In the genomic region with DNA sequence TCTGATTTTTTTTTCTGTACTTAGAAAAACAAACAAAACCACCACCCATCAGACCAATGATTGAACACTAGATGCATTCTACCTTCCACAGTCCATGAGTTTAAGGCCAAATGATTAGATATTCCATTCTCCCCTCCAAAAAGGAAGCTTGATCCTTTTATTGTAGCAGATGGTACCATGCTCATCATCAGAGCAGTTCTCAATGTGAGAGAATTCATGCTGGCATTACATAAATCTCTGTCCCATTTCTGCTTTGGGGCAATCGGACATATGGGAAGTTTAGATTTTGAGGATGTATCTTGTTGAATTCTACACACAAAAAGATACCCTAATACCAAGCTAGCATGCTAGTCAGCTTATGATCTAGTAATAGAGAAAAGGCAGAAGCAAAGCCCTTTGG, we compare ENCODE assay signal across 20 cellular contexts.
DNase-seq lines count a peak whose midpoint lies in the region; ATAC-seq and TF ChIP-seq lines count a peak whose summit lies in the region.
"Had no signal": no experiment of that assay in that cellular context is flagged by ENCODE, and none has a peak within 500 bp of the region (broad histone marks: within the 10 kb centered on the region; RNA-seq: fewer than 3 reads in every experiment).

No MANE protein-coding gene starts in this region.

- in situ Hi-C loops in G401 (cut with HindIII; ENCODE audit: low sequenced_read_pairs): no loop called here

- H3K9me3 ChIP-seq in right lobe of liver: no peaks in the 10 kb centered on the region
- H3K9me3 ChIP-seq: BE2C, BLaER1 had no signal

- ATAC-seq in right lobe of liver: no peak

- no peaks in the 10 kb centered on the region for H3K4me1 ChIP-seq in right lobe of liver
- H3K4me1 ChIP-seq: BE2C had no signal

- no peak overlapping the region for H3K27ac ChIP-seq in right lobe of liver
- H3K27ac ChIP-seq: BLaER1 had no signal

- no peak for TF ChIP-seq POLR2A in right lobe of liver (IDR thresholded peaks at IDR 0.05)

- TF ChIP-seq CTCF in right lobe of liver (IDR thresholded peaks at IDR 0.05): no peak

- intact Hi-C loops in right lobe of liver (cut with DNase I): no loop called here

- 82% methylated on average over 1 of the region's 1 CpG for WGBS in right lobe of liver (ENCODE audit: insufficient coverage, low coverage, low lambda C conversion rate, missing lambda C conversion rate)

- no peaks in the 10 kb centered on the region for H3K36me3 ChIP-seq in right lobe of liver
- H3K36me3 ChIP-seq: BE2C, BLaER1 had no signal

- H3K27me3 ChIP-seq in right lobe of liver: no peaks in the 10 kb centered on the region
- H3K27me3 ChIP-seq: BE2C, BLaER1 had no signal

- DNase-seq in G401 (ENCODE audit: low spot score): peak; percentile 75
- peak; percentile 72 for DNase-seq in cerebellar cortex (ENCODE audit: low spot score)
- peak; percentile 24 for DNase-seq in pons (ENCODE audit: low spot score)
- DNase-seq in right lobe of liver: no peak
- DNase-seq in NCI-H1105 (lab: John Stamatoyannopoulos, UW): no peak
- DNase-seq: 8988T; ACHN; BE2C; CD4-positive, alpha-beta memory T cell; CD4-positive, CD25-positive, alpha-beta regulatory T cell; CD8-positive, alpha-beta memory T cell; COR-L47; DMS 273 treated with DMSO at 0.1 percent for 48 hours; DMS153; DMS53; DMS79; DND-41; EL; GF-D8 had no signal

- no peak overlapping the region for H3K4me3 ChIP-seq in right lobe of liver
- H3K4me3 ChIP-seq: BLaER1 had no signal

Comparison
In these comparisons a context has a peak if more than half of its experiments do, and no peak if none do; other contexts are left out.
1. DNase-seq: peak in G401 (single experiment), cerebellar cortex (single experiment) and pons (single experiment); none in right lobe of liver (0 of 3) and NCI-H1105 (single experiment).